30 cellular contexts compared by ENCODE assay signal in the genomic region with DNA sequence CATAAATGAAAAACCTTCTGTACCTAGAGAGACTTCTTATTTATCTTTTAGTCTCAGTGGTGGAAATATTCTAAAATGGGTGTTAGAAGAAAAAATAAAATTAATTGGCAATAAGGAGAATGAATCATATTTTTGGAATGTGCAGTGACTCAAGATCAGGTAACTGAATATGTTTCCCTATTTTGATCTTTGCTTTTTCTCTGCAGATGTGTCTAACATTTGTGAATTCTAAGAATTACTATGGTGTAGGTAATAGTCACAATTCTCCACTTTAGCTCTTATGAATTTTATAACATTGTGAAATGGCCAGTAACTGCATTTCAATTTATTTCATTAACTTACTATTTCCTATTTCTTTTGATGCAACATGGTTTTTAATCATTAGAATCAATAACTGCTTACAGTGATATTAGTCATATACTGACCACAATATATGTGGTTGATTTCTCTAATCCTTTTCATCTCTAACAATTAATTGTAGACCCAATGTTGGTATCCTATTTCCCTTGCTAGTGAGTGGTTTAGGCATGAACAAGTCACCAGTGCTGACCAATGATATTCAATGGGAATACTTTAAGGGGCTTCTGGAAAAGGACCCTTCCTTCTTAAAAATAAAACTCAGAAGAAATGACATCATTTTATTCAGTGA.
DNase-seq lines count a peak whose midpoint lies in the region; ATAC-seq, FAIRE-seq and TF ChIP-seq lines count a peak whose summit lies in the region.
"Had no signal": no experiment of that assay in that cellular context is flagged by ENCODE, and none has a peak within 500 bp of the region (broad histone marks: within the 10 kb centered on the region; RNA-seq: fewer than 3 reads in every experiment).

No MANE protein-coding gene starts in this region.

- no peak overlapping the region for H3K9ac ChIP-seq in astrocyte (ENCODE audit: low read length)
- H3K9ac ChIP-seq: BLaER1 treated with 17β-estradiol and CSF1 and Interleukin-3, amounts not matched to agents 10 nM and 100 nM had no signal

- TF ChIP-seq CTCF in astrocyte (IDR thresholded peaks at IDR 0.05; ENCODE audit: insufficient read depth, low read depth, low read length) = no peak
- TF ChIP-seq CTCF in CD4-positive, alpha-beta T cell (IDR thresholded peaks at IDR 0.05) = no peak

- H3K9me3 Mint-ChIP-seq in astrocyte (ENCODE audit: unreplicated experiment) = no peaks in the 10 kb centered on the region
- no peaks in the 10 kb centered on the region for H3K9me3 Mint-ChIP-seq in CD4-positive, alpha-beta T cell

- no peak overlapping the region for H3K4me3 Mint-ChIP-seq in astrocyte (ENCODE audit: unreplicated experiment)
- H3K4me3 Mint-ChIP-seq in CD4-positive, alpha-beta T cell = no peak overlapping the region
- H3K4me3 Mint-ChIP-seq: CD8-positive, alpha-beta T cell; HFFc6 had no signal

- CTCF ChIA-PET in CD4-positive, alpha-beta T cell (lab: Charles Lee) = no interaction called here

- no peaks in the 10 kb centered on the region for H3K4me1 ChIP-seq in astrocyte (ENCODE audit: insufficient read depth, low read length)
- H3K4me1 ChIP-seq: A549; BLaER1 treated with 17β-estradiol and CSF1 and Interleukin-3, amounts not matched to agents 10 nM and 100 nM; Caco-2 had no signal

- POLR2A ChIA-PET in CD4-positive, alpha-beta T cell (lab: Charles Lee) = no interaction called here

- H3K4me3 ChIP-seq in astrocyte (ENCODE audit: insufficient read depth, low read depth, low read length) = no peak overlapping the region
- H3K4me3 ChIP-seq: A549; BLaER1 treated with 17β-estradiol and CSF1 and Interleukin-3, amounts not matched to agents 10 nM and 100 nM had no signal

- H3K27me3 Mint-ChIP-seq in astrocyte (ENCODE audit: low read depth, unreplicated experiment) = no peaks in the 10 kb centered on the region
- H3K27me3 Mint-ChIP-seq in CD4-positive, alpha-beta T cell = no peaks in the 10 kb centered on the region

- no peaks in the 10 kb centered on the region for H3K79me2 ChIP-seq in astrocyte (ENCODE audit: insufficient read depth, low read length)

- H3K4me1 Mint-ChIP-seq in astrocyte (ENCODE audit: low read depth, unreplicated experiment) = peaks cover 3% of the 10 kb centered on the region
- no peaks in the 10 kb centered on the region for H3K4me1 Mint-ChIP-seq in CD4-positive, alpha-beta T cell (ENCODE audit: low read depth)

- H3K27me3 ChIP-seq in astrocyte (ENCODE audit: insufficient read depth, low read length) = no peaks in the 10 kb centered on the region
- no peaks in the 10 kb centered on the region for H3K27me3 ChIP-seq in CD4-positive, alpha-beta T cell (ENCODE audit: control insufficient read depth, insufficient read depth, low read length)
- H3K27me3 ChIP-seq: BLaER1 treated with 17β-estradiol and CSF1 and Interleukin-3, amounts not matched to agents 10 nM and 100 nM had no signal

- FAIRE-seq in astrocyte (lab: Jason Lieb, UNC) = no peak
- FAIRE-seq: GM12891, H54, HepG2 had no signal

- no peak overlapping the region for H2AFZ ChIP-seq in astrocyte (ENCODE audit: low read depth, low read length)

- H4K20me1 ChIP-seq in astrocyte (ENCODE audit: insufficient read depth, low read length) = no peaks in the 10 kb centered on the region
- H4K20me1 ChIP-seq: BLaER1 treated with 17β-estradiol and CSF1 and Interleukin-3, amounts not matched to agents 10 nM and 100 nM had no signal

- peak; percentile 3 for DNase-seq in ELR (ENCODE audit: low read depth)
- peak; percentile 16 for DNase-seq in LHCN-M2 (ENCODE audit: low read depth)
- DNase-seq in astrocyte (ENCODE audit: low read depth) = peak; percentile 15
- peak; percentile 4 for DNase-seq in kidney glomerular epithelial cell (lab: John Stamatoyannopoulos, UW)
- DNase-seq in CD4-positive, alpha-beta T cell = no peak
- DNase-seq in SHP77 (lab: John Stamatoyannopoulos, UW) = no peak
- DNase-seq: AML-193; Caco-2; CD8-positive, alpha-beta T cell; DMS 273 treated with DMSO at 0.1 percent for 48 hours; DMS79; EL; GF-D8; HFFc6; Karpas-422; MM.1S; NCI-H2029; NCI-H446; NCI-H524 treated with DMSO at 0.1 percent for 48 hours; NCI-H774; SHP77 treated with DMSO at 0.1 percent for 48 hours; T-helper 1 cell had no signal

- no peak overlapping the region for H3K27ac ChIP-seq in astrocyte (ENCODE audit: low read depth, low read length)
- no peak overlapping the region for H3K27ac ChIP-seq in CD4-positive, alpha-beta T cell (ENCODE audit: low read depth, low read length)
- H3K27ac ChIP-seq: A549; BLaER1 treated with 17β-estradiol and CSF1 and Interleukin-3, amounts not matched to agents 10 nM and 100 nM; HL-60 had no signal

- no peak overlapping the region for H3K4me2 ChIP-seq in astrocyte (ENCODE audit: low read length)
- H3K4me2 ChIP-seq: A549; BLaER1 treated with 17β-estradiol and CSF1 and Interleukin-3, amounts not matched to agents 10 nM and 100 nM had no signal

- no peaks in the 10 kb centered on the region for H3K36me3 ChIP-seq in astrocyte (ENCODE audit: insufficient read depth, low read length)
- H3K36me3 ChIP-seq: BLaER1 treated with 17β-estradiol and CSF1 and Interleukin-3, amounts not matched to agents 10 nM and 100 nM had no signal

- intact Hi-C loops in CD4-positive, alpha-beta T cell (cut with DNase I, micrococcal nuclease) = no loop called here

- ATAC-seq in GM21717 (IDR thresholded peaks at IDR 0.05; ENCODE audit: unreplicated experiment) (no peak), HG02610 (IDR thresholded peaks at IDR 0.05; ENCODE audit: unreplicated experiment) (no peak)
- no peak for ATAC-seq in CD4-positive, alpha-beta T cell (ENCODE audit: poor library complexity)
- ATAC-seq: A549; CD8-positive, alpha-beta T cell; HepG2 had no signal

- H3K9me3 ChIP-seq in astrocyte (ENCODE audit: insufficient read depth, low read depth, low read length) = no peaks in the 10 kb centered on the region
- no peaks in the 10 kb centered on the region for H3K9me3 ChIP-seq in CD4-positive, alpha-beta T cell (ENCODE audit: control insufficient read depth, low read length)
- H3K9me3 ChIP-seq: A549; BLaER1 treated with 17β-estradiol and CSF1 and Interleukin-3, amounts not matched to agents 10 nM and 100 nM; Caco-2 had no signal

- no peaks in the 10 kb centered on the region for H3K36me3 Mint-ChIP-seq in astrocyte (ENCODE audit: low read depth, unreplicated experiment)
- no peaks in the 10 kb centered on the region for H3K36me3 Mint-ChIP-seq in CD4-positive, alpha-beta T cell (ENCODE audit: low read depth)
- H3K36me3 Mint-ChIP-seq: CD8-positive, alpha-beta T cell had no signal

- no peak overlapping the region for H3K27ac Mint-ChIP-seq in astrocyte (ENCODE audit: unreplicated experiment)
- H3K27ac Mint-ChIP-seq in CD4-positive, alpha-beta T cell = no peak overlapping the region
- H3K27ac Mint-ChIP-seq: CD8-positive, alpha-beta T cell; HFFc6 had no signal

Comparison
In these comparisons a context has a peak if more than half of its experiments do, and no peak if none do; other contexts are left out.
1. DNase-seq: peak in ELR (single experiment), LHCN-M2 (single experiment), astrocyte (single experiment) and kidney glomerular epithelial cell (single experiment); none in CD4-positive, alpha-beta T cell (0 of 10) and SHP77 (0 of 2).